Comparison of ENCODE assay signal across 36 cellular contexts in genomic region chr1:179010671-179011070, GRCh38.
"Had no signal": no experiment of that assay in that cellular context is flagged by ENCODE, and none has a peak within 500 bp of the region (broad histone marks: within the 10 kb centered on the region; RNA-seq: fewer than 3 reads in every experiment).

No MANE protein-coding gene starts in this region.

- H3K36me3 ChIP-seq: MG63 had no signal

- H3K27ac ChIP-seq: KMS-11 had no signal

- DNase-seq: Karpas-422, Kasumi-1, MG63, MM.1S, MV-4-11, NCI-H1048, NCI-H1092, NCI-H1092 treated with DMSO at 0.1 percent for 48 hours, NCI-H1105, NCI-H1105 treated with DMSO at 0.1 percent for 48 hours, NCI-H1417, NCI-H1417 treated with DMSO at 0.1 percent for 48 hours, NCI-H1436, NCI-H1436 treated with DMSO at 0.1 percent for 48 hours, NCI-H146, NCI-H1694, NCI-H1694 treated with DMSO at 0.1 percent for 48 hours, NCI-H187, NCI-H187 treated with DMSO at 0.1 percent for 48 hours, NCI-H1930, NCI-H2029, NCI-H2029 treated with DMSO at 0.1 percent for 48 hours, NCI-H2081, NCI-H2081 treated with DMSO at 0.1 percent for 48 hours, NCI-H2107, NCI-H2171, NCI-H2171 treated with DMSO at 0.1 percent for 48 hours, NCI-H2227 treated with DMSO at 0.1 percent for 48 hours, NCI-H226, NCI-H345, NCI-H446, NCI-H446 treated with DMSO at 0.1 percent for 48 hours, NCI-H510A, NCI-H510A treated with DMSO at 0.1 percent for 48 hours, NCI-H524 had no signal

- H3K4me2 ChIP-seq: KMS-11 had no signal

- H3K9me3 ChIP-seq: MG63 had no signal

- H3K4me3 ChIP-seq: MG63 had no signal
